In the genomic region with DNA sequence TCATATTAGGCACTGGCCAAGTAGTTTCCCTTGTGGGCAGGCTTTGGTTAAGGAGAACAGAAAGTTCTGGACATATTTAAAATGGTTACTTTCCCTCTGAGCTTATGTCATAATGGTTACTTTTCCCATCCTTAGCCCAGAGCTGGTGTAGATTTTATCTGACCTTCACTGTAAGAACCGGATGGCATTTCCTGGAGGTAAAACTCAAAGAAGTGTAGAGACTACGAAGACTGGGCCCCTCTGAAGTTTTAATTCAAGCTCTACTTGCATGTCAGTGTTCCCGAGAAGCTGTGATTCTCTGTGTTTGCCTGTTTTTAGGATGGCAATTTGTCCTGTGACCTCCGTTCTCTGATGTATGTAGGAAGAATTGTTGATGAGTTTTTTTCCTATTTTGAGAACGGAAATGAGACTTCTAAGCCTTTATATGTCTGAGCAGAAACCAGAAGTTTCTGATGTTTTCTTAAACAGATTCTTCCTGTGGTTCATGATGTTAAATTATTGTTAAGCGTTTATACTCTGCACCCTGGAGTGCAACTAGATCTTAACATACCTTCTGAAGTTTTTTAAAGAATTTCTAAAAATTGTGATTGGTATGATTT, we compare ENCODE assay signal across 18 cellular contexts.
DNase-seq lines count a peak whose midpoint lies in the region; ATAC-seq and TF ChIP-seq lines count a peak whose summit lies in the region.
"Had no signal": no experiment of that assay in that cellular context is flagged by ENCODE, and none has a peak within 500 bp of the region (broad histone marks: within the 10 kb centered on the region; RNA-seq: fewer than 3 reads in every experiment).

No MANE protein-coding gene starts in this region.

- H3K4me3 Mint-ChIP-seq in activated naive CD4-positive, alpha-beta T cell treated with anti-CD3 and anti-CD28 coated beads, Interleukin-2, amount 10 ng/mL, durations not matched to agents 7 days and 5 days, result peak overlapping the region; percentile 55
- peak overlapping the region; percentile 59 to 75 (median 72) for H3K4me3 Mint-ChIP-seq in T-cell
- H3K4me3 Mint-ChIP-seq in stimulated activated naive CD8-positive, alpha-beta T cell treated with anti-CD3 and anti-CD28 coated beads, Interleukin-15, amount 100 ng/mL, for 72 hours, result peak overlapping the region; percentile 44 to 54
- H3K4me3 Mint-ChIP-seq: activated T-helper 1 cell treated with anti-CD3 and anti-CD28 coated beads, Interleukin-12 subunit alpha, Interleukin-12 subunit beta, Interleukin-2, Interleukin-4 antibody, amounts not matched to agents 30 ng/mL and 10 ng/mL and 1 ng/mL, durations not matched to agents 14 hours and 24 hours and 36 hours had no signal

- ATAC-seq in T-cell (replicated peaks in 1 of 4) (peak; percentile 69 to 86 (median 78)), HG03108 (IDR thresholded peaks at IDR 0.05; ENCODE audit: unreplicated experiment) (no peak), HG02588 (IDR thresholded peaks at IDR 0.05; ENCODE audit: unreplicated experiment) (no peak)
- ATAC-seq in stimulated activated naive CD8-positive, alpha-beta T cell treated with anti-CD3 and anti-CD28 coated beads, Interleukin-15, amount 100 ng/mL, for 72 hours, result peak; percentile 28
- ATAC-seq: esophagus mucosa, HCT116 had no signal

- TF ChIP-seq CTCF in choroid plexus epithelial cell (conservative IDR thresholded peaks at IDR 0.05; ENCODE audit: low read depth, low read length), result no peak

- peak overlapping the region; percentile 21 for H3K4me3 ChIP-seq in choroid plexus epithelial cell (ENCODE audit: low read depth, low read length)
- H3K4me3 ChIP-seq: dorsolateral prefrontal cortex, right atrium auricular region had no signal

- POLR2A ChIA-PET in T-cell (lab: Charles Lee), result no interaction called here

- peak overlapping the region; percentile 94 for H3K27ac Mint-ChIP-seq in activated naive CD4-positive, alpha-beta T cell treated with anti-CD3 and anti-CD28 coated beads, Interleukin-2, amount 10 ng/mL, durations not matched to agents 7 days and 5 days
- peak overlapping the region; percentile 94 to 98 for H3K27ac Mint-ChIP-seq in T-cell
- peak overlapping the region; percentile 12 to 85 for H3K27ac Mint-ChIP-seq in stimulated activated naive CD8-positive, alpha-beta T cell treated with anti-CD3 and anti-CD28 coated beads, Interleukin-15, amount 100 ng/mL, for 72 hours
- H3K27ac Mint-ChIP-seq: activated T-helper 1 cell treated with anti-CD3 and anti-CD28 coated beads, Interleukin-12 subunit alpha, Interleukin-12 subunit beta, Interleukin-2, Interleukin-4 antibody, amounts not matched to agents 30 ng/mL and 10 ng/mL and 1 ng/mL, durations not matched to agents 14 hours and 24 hours and 36 hours had no signal

- H3K36me3 Mint-ChIP-seq in activated naive CD4-positive, alpha-beta T cell treated with anti-CD3 and anti-CD28 coated beads, Interleukin-2, amount 10 ng/mL, durations not matched to agents 7 days and 5 days, result peaks cover 3% of the 10 kb centered on the region
- no peaks in the 10 kb centered on the region for H3K36me3 Mint-ChIP-seq in T-cell

- CTCF ChIA-PET in activated naive CD4-positive, alpha-beta T cell treated with anti-CD3 and anti-CD28 coated beads, Interleukin-2, amount 10 ng/mL, durations not matched to agents 7 days and 5 days (lab: Charles Lee), result no interaction called here
- CTCF ChIA-PET in T-cell (lab: Charles Lee), result interaction anchor here in 1 of 2 donors (0.7 kb wide), 1 partner anchor 10 kb away, joined by 3 read pairs; no protein-coding TSS in a partner anchor

- peaks cover 23% of the 10 kb centered on the region for H3K4me1 Mint-ChIP-seq in activated naive CD4-positive, alpha-beta T cell treated with anti-CD3 and anti-CD28 coated beads, Interleukin-2, amount 10 ng/mL, durations not matched to agents 7 days and 5 days
- H3K4me1 Mint-ChIP-seq in T-cell, result peaks cover 28 to 31% (median 30%) of the 10 kb centered on the region in 3 donors
- peaks cover 21% of the 10 kb centered on the region for H3K4me1 Mint-ChIP-seq in stimulated activated naive CD8-positive, alpha-beta T cell treated with anti-CD3 and anti-CD28 coated beads, Interleukin-15, amount 100 ng/mL, for 72 hours

- no peak for DNase-seq in activated naive CD4-positive, alpha-beta T cell treated with anti-CD3 and anti-CD28 coated beads, Interleukin-2, amount 10 ng/mL, durations not matched to agents 7 days and 5 days
- DNase-seq in activated naive CD4-positive, alpha-beta T cell treated with anti-CD3 and anti-CD28 coated beads, Interleukin-2, amount 50 U/mL, for 16 hours, result no peak
- peak in 1 of 34 experiments; percentile 2 for DNase-seq in T-cell
- peak; percentile 56 for DNase-seq in choroid plexus epithelial cell (ENCODE audit: low read depth)
- no peak for DNase-seq in stimulated activated naive CD8-positive, alpha-beta T cell treated with anti-CD3 and anti-CD28 coated beads, Interleukin-15, amount 100 ng/mL, for 72 hours
- DNase-seq in DMS 273 treated with DMSO at 0.1 percent for 48 hours (lab: John Stamatoyannopoulos, UW), result no peak
- DNase-seq: Calu3; dorsolateral prefrontal cortex; glutamatergic neuron; NCI-H1694; NK-92 treated with Interleukin-12 subunit alpha and Interleukin-12 subunit beta, amount 100 ng/mL, for 24 hours; substantia nigra had no signal

- H3K9me3 Mint-ChIP-seq in activated naive CD4-positive, alpha-beta T cell treated with anti-CD3 and anti-CD28 coated beads, Interleukin-2, amount 10 ng/mL, durations not matched to agents 7 days and 5 days, result peaks cover 2% of the 10 kb centered on the region
- H3K9me3 Mint-ChIP-seq in T-cell, result no peaks in the 10 kb centered on the region
- H3K9me3 Mint-ChIP-seq in stimulated activated naive CD8-positive, alpha-beta T cell treated with anti-CD3 and anti-CD28 coated beads, Interleukin-15, amount 100 ng/mL, for 72 hours, result peaks cover 10 to 18% of the 10 kb centered on the region in 2 donors
- H3K9me3 Mint-ChIP-seq: activated T-helper 1 cell treated with anti-CD3 and anti-CD28 coated beads, Interleukin-12 subunit alpha, Interleukin-12 subunit beta, Interleukin-2, Interleukin-4 antibody, amounts not matched to agents 30 ng/mL and 10 ng/mL and 1 ng/mL, durations not matched to agents 14 hours and 24 hours and 36 hours had no signal

- no peaks in the 10 kb centered on the region for H3K27me3 Mint-ChIP-seq in activated naive CD4-positive, alpha-beta T cell treated with anti-CD3 and anti-CD28 coated beads, Interleukin-2, amount 10 ng/mL, durations not matched to agents 7 days and 5 days
- peaks cover 0 to 2% of the 10 kb centered on the region in 2 donors for H3K27me3 Mint-ChIP-seq in T-cell
- no peaks in the 10 kb centered on the region for H3K27me3 Mint-ChIP-seq in stimulated activated naive CD8-positive, alpha-beta T cell treated with anti-CD3 and anti-CD28 coated beads, Interleukin-15, amount 100 ng/mL, for 72 hours

Comparison
In these comparisons a context has a peak if more than half of its experiments do, and no peak if none do; other contexts are left out.
1. ATAC-seq: peak in T-cell (4 of 4) and stimulated activated naive CD8-positive, alpha-beta T cell treated with anti-CD3 and anti-CD28 coated beads, Interleukin-15, amount 100 ng/mL, for 72 hours (single experiment); none in HG03108 (single experiment) and HG02588 (single experiment).
2. Peak in every context shown above with its lines, with median percentiles within 50 percentile points of each other: H3K27ac Mint-ChIP-seq and H3K4me3 Mint-ChIP-seq.